15 cellular contexts compared by ENCODE assay signal in the genomic region with DNA sequence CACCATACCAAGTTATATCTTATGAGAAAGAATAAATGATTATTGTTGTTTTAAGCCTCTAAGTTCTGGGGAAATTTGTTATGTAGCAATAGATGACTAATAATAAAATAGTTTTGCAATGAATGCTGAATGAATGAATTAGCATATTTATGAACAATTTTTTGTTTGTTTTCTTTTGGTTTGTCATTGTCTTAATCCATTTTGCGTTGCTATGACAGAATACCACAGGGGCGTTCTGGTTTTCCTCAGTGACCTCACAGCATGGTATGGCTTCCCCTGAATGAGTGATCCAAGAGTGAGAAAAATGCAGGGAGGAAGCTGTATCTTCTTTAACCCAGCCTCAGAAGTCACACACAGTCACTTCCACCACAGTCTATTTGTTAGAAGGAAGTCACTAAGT. TPM values are rescaled to one million over a fixed set of nuclear protein-coding genes. Genes with fewer than 3 reads are reported as not detected.
DNase-seq lines count a peak whose midpoint lies in the region; ATAC-seq and TF ChIP-seq lines count a peak whose summit lies in the region.
"Had no signal": no experiment of that assay in that cellular context is flagged by ENCODE, and none has a peak within 500 bp of the region (broad histone marks: within the 10 kb centered on the region; RNA-seq: fewer than 3 reads in every experiment).

No MANE protein-coding gene starts in this region.

- no peak overlapping the region for H3K4me3 ChIP-seq in skeletal muscle satellite cell (ENCODE audit: low read length)

- no peaks in the 10 kb centered on the region for H3K9me3 ChIP-seq in skeletal muscle satellite cell (replicated peaks; ENCODE audit: low read length)

- H3K9ac ChIP-seq in skeletal muscle satellite cell (ENCODE audit: low read depth, low read length): peak overlapping the region; percentile 61

- DNase-seq in GM04503 (ENCODE audit: low read depth): peak; percentile 27
- peak; percentile 9 for DNase-seq in T1000 (lab: John Stamatoyannopoulos, UW)
- peak; percentile 94 for DNase-seq in fibroblast of gingiva (ENCODE audit: low read depth)
- no peak for DNase-seq in effector CD4-positive, alpha-beta T cell
- no peak for DNase-seq in omental fat pad (ENCODE audit: low spot score)
- no peak for DNase-seq in NCI-H345 treated with DMSO at 0.1 percent for 48 hours (lab: John Stamatoyannopoulos, UW; ENCODE audit: unreplicated experiment)
- DNase-seq: activated gamma-delta T cell treated with Interleukin-2 at 50 U/mL for 16 hours; central memory CD4-positive, alpha-beta T cell; GOT3; NCI-H1105 treated with DMSO at 0.1 percent for 48 hours; NCI-H226; right cardiac atrium had no signal

- no peak for ATAC-seq in omental fat pad (ENCODE audit: low FRiP score)
- ATAC-seq in GM18502 (IDR thresholded peaks at IDR 0.05; ENCODE audit: poor library complexity, unreplicated experiment): no peak
- ATAC-seq: right cardiac atrium; stimulated activated memory B cell treated with anti-CD40 and anti-IgM and Interleukin-4, amounts not matched to agents 10 μg/mL and 1 μg/mL and 100 μg/mL, for 72 hours had no signal

- TF ChIP-seq CTCF in omental fat pad (IDR thresholded peaks at IDR 0.05): no peak

- peaks cover 10% of the 10 kb centered on the region for H3K4me1 ChIP-seq in skeletal muscle satellite cell (ENCODE audit: control insufficient read depth, insufficient read depth, low read length)

- H3K27me3 ChIP-seq in skeletal muscle satellite cell (ENCODE audit: control insufficient read depth, insufficient read depth, low read length): no peaks in the 10 kb centered on the region

- no peaks in the 10 kb centered on the region for H3K36me3 ChIP-seq in skeletal muscle satellite cell (ENCODE audit: insufficient read depth, low read length)

- H3K4me2 ChIP-seq in skeletal muscle satellite cell (ENCODE audit: low read length): peak overlapping the region; percentile 23

RNA-seq across cellular contexts. Expression of gene HPDL, which starts 53.8 kb away (rescaled TPM):
- 2.2 and 3.0 TPM in 2 replicates for total RNA-seq in skeletal muscle satellite cell (2012; rRNA removed)
- 1 to 10 TPM in 1 of 4 donors, not detected in 3; 2.0 TPM for total RNA-seq in omental fat pad

Comparison
In these comparisons a context has a peak if more than half of its experiments do, and no peak if none do; other contexts are left out.
1. DNase-seq: peak in GM04503 (single experiment), T1000 (single experiment) and fibroblast of gingiva (single experiment); none in effector CD4-positive, alpha-beta T cell (single experiment), omental fat pad (single experiment) and NCI-H345 treated with DMSO at 0.1 percent for 48 hours (single experiment).